ENCODE assay signal across 8 cellular contexts in genomic region chr11:66371627-66372415, GRCh38. TPM values are rescaled to one million over a fixed set of nuclear protein-coding genes. Genes with fewer than 3 reads are reported as not detected.
DNase-seq lines count a peak whose midpoint lies in the region; ATAC-seq and TF ChIP-seq lines count a peak whose summit lies in the region.

SLC29A2 (minus strand) TSS chr11:66371760; CDS start chr11:66371591, 169 bp downstream.

- H3K27me3 ChIP-seq in PC-3 (ENCODE audit: low read length) (no peaks in the 10 kb centered on the region), gastroesophageal sphincter (peaks cover 49% of the 10 kb centered on the region), ovary (no peaks in the 10 kb centered on the region), thyroid gland (no peaks in the 10 kb centered on the region)

- H3K4me1 Mint-ChIP-seq in IgD-negative memory B cell = peaks cover 0 to 7% (median 7%) of the 10 kb centered on the region in 3 donors

- H3K9me3 ChIP-seq in PC-3 (ENCODE audit: low read length) (no peaks in the 10 kb centered on the region), gastroesophageal sphincter (no peaks in the 10 kb centered on the region), ovary (no peaks in the 10 kb centered on the region), thyroid gland (no peaks in the 10 kb centered on the region)

- peak; percentile 45 for DNase-seq in AG20443 (ENCODE audit: low spot score)
- DNase-seq in PC-3 = peak; percentile 96
- DNase-seq in activated T-helper 1 cell treated with anti-CD3 and anti-CD28 coated beads, Interleukin-2, amount 50 U/mL, for 16 hours (ENCODE audit: low read depth in 1 of 2, low spot score in 1 of 2) = peak; percentile 44 to 66
- DNase-seq in ovary = peak in 3 of 5 donors; percentile 17 to 52 (median 33)
- peak; percentile 93 for DNase-seq in thyroid gland

- CTCF ChIA-PET in PC-3 (lab: Charles Lee) = interaction anchor here (0.7 kb wide), 2 partner anchors 15 to 307 kb away, joined by 3 read pairs; no protein-coding TSS in a partner anchor

- H3K4me3 Mint-ChIP-seq in IgD-negative memory B cell = peak within 1 kb of the TSS; percentile 84 to 98 (median 93)

- H3K4me1 ChIP-seq in PC-3 (ENCODE audit: insufficient read depth, low read length) = peaks cover 25% of the 10 kb centered on the region
- peaks cover 0 to 32% (median 4%) of the 10 kb centered on the region in 3 donors for H3K4me1 ChIP-seq in gastroesophageal sphincter
- no peaks in the 10 kb centered on the region for H3K4me1 ChIP-seq in ovary (ENCODE audit: insufficient read depth)
- H3K4me1 ChIP-seq in thyroid gland = peaks cover 6 to 8% of the 10 kb centered on the region in 2 donors

- no peaks in the 10 kb centered on the region for H4K20me1 ChIP-seq in PC-3 (ENCODE audit: low read length)

- peak within 1 kb of the TSS; percentile 32 to 84 (median 53) for H3K27ac Mint-ChIP-seq in IgD-negative memory B cell

- POLR2A ChIA-PET in PC-3 (lab: Charles Lee; ENCODE audit: unreplicated experiment) = interaction anchor here (0.5 to 0.7 kb wide), 2 partner anchors 43 to 757 kb away, joined by 4 to 5 read pairs; no protein-coding TSS in a partner anchor

- H3K27me3 Mint-ChIP-seq in IgD-negative memory B cell = no peaks in the 10 kb centered on the region

- H3K27ac ChIP-seq in PC-3 (ENCODE audit: low read length) (peak within 1 kb of the TSS; percentile 63), gastroesophageal sphincter (peak within 1 kb of the TSS in 3 of 4 donors; percentile 24 to 74 (median 49)), ovary (peak within 1 kb of the TSS; percentile 15 to 21), thyroid gland (peak within 1 kb of the TSS; percentile 48 to 90 (median 74))

- TF ChIP-seq CTCF in PC-3 (conservative IDR thresholded peaks at IDR 0.05; ENCODE audit: low read depth, low read length) (no peak), gastroesophageal sphincter (IDR thresholded peaks at IDR 0.05) (no peak), ovary (IDR thresholded peaks at IDR 0.05) (no peak), thyroid gland (IDR thresholded peaks at IDR 0.05) (peak in 1 of 6 experiments; percentile 2)

- no peaks in the 10 kb centered on the region for H3K9me3 Mint-ChIP-seq in IgD-negative memory B cell

- no peak for TF ChIP-seq EP300 in gastroesophageal sphincter (IDR thresholded peaks at IDR 0.05)
- TF ChIP-seq EP300 in ovary (IDR thresholded peaks at IDR 0.05) = no peak

- H3K4me2 ChIP-seq in PC-3 (ENCODE audit: low read length) = peak within 1 kb of the TSS; percentile 97

- H3K36me3 ChIP-seq in PC-3 (ENCODE audit: low read depth, low read length) (peaks cover 21% of the 10 kb centered on the region), gastroesophageal sphincter (no peaks in the 10 kb centered on the region), ovary (no peaks in the 10 kb centered on the region), thyroid gland (no peaks in the 10 kb centered on the region)

- peaks cover 3% of the 10 kb centered on the region for H3F3A ChIP-seq in PC-3 (ENCODE audit: low read length, unreplicated experiment)

- peaks cover 3% of the 10 kb centered on the region for H3K36me3 Mint-ChIP-seq in IgD-negative memory B cell

- WGBS in gastroesophageal sphincter (ENCODE audit: low coverage in 1 of 2), 2 donors = 0% methylated on average over 13 to 15 of the region's 72 CpGs
- WGBS in ovary, 3 donors = 1 to 3% (median 2%) methylated on average over 57 to 72 of the region's 72 CpGs
- WGBS in thyroid gland, 2 donors = 0 to 3% methylated on average over 21 to 23 of the region's 72 CpGs

- intact Hi-C loops in PC-3 (cut with micrococcal nuclease) (loop anchor here (2.0 kb wide), 2 partner anchors 15 to 23 kb away; no protein-coding TSS in a partner anchor), ovary (cut with DNase I) (no loop called here), thyroid gland (cut with DNase I) (no loop called here)

- H3K4me3 ChIP-seq in PC-3 (ENCODE audit: low read length) (peak within 1 kb of the TSS; percentile 89), gastroesophageal sphincter (peak within 1 kb of the TSS; percentile 77), ovary (peak within 1 kb of the TSS; percentile 43), thyroid gland (replicated peaks in 1 of 3) (peak within 1 kb of the TSS; percentile 51 to 82 (median 72))

- peak in 1 of 2 donors; percentile 3 for TF ChIP-seq POLR2A in gastroesophageal sphincter (IDR thresholded peaks at IDR 0.05)
- TF ChIP-seq POLR2A in ovary (IDR thresholded peaks at IDR 0.05) = no peak
- TF ChIP-seq POLR2A in thyroid gland (IDR thresholded peaks at IDR 0.05) = peak in 1 of 2 donors; percentile 45

- TSS peak; percentile 56 for BruUV-seq in PC-3 (replicated peaks; lab: Mats Ljungman, UMichigan)

- peak within 1 kb of the TSS; percentile 95 for H2AFZ ChIP-seq in PC-3 (ENCODE audit: low read length)

- peaks cover 32% of the 10 kb centered on the region for H3K79me2 ChIP-seq in PC-3 (ENCODE audit: low read length)

- peak within 1 kb of the TSS; percentile 90 for H3K9ac ChIP-seq in PC-3 (ENCODE audit: low read length)

- peak; percentile 55 for ATAC-seq in GM19467 (IDR thresholded peaks at IDR 0.05; ENCODE audit: unreplicated experiment)
- peak; percentile 79 for ATAC-seq in PC-3
- peak; percentile 62 for ATAC-seq in gastroesophageal sphincter

- H3K9me2 ChIP-seq in PC-3 (replicated peaks; ENCODE audit: low read length) = no peaks in the 10 kb centered on the region

RNA-seq across cellular contexts. Expression of gene SLC29A2, which starts in this region (rescaled TPM):
- polyA plus RNA-seq in IgD-negative memory B cell (3.0 TPM), ovary (under 1 TPM; 0.70 to 0.71 TPM)
- total RNA-seq in PC-3 (2014; rRNA removed) (25.5 and 27.8 TPM in 2 replicates), gastroesophageal sphincter (1 to 10 TPM in 2 of 4 donors, under 1 TPM in 2; 0.27 to 3.2 (median 1.2) TPM), ovary (1 to 10 TPM in 4 of 7 donors, under 1 TPM in 3; 0.48 to 3.1 (median 1.3) TPM), thyroid gland (10 to 100 TPM in 2 of 4 donors, 1 to 10 TPM in 2; 5.0 to 11.4 (median 8.3) TPM)

Comparison
In these comparisons a context has a peak if more than half of its experiments do, and no peak if none do; other contexts are left out.
1. Peak in every context shown above with its lines: DNase-seq, ATAC-seq, H3K4me3 ChIP-seq and H3K27ac ChIP-seq.
2. DNase-seq: peak in every context shown above with its lines; median percentile 96 in PC-3; 93 in thyroid gland; 55 in activated T-helper 1 cell treated with anti-CD3 and anti-CD28 coated beads, Interleukin-2, amount 50 U/mL, for 16 hours; 45 in AG20443; 33 in ovary.
3. H3K27ac ChIP-seq: peak in every context shown above with its lines; median percentile 74 in thyroid gland; 63 in PC-3; 49 in gastroesophageal sphincter; 18 in ovary.